Comparison of ENCODE assay signal across 20 cellular contexts in the genomic region with DNA sequence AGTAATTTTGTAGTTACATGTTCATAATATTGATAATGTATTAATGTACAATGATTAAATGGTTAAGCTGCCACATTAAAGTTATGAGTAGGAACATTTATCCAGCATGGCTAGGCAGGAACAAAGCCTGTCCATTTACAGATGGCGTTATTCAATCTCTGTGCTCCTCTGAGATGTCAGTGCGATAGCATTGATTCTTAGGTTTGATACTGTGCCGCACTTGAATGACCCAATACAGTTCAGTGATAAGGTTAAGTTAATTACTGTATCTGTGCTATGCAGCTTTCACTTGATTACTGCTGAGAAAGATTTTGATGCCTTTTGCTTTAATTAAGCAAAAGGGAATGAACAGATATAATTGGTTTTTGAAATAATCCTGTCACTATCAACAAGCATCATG.
"Had no signal": no experiment of that assay in that cellular context is flagged by ENCODE, and none has a peak within 500 bp of the region (broad histone marks: within the 10 kb centered on the region; RNA-seq: fewer than 3 reads in every experiment).

No MANE protein-coding gene starts in this region.

- H3K9me3 Mint-ChIP-seq: mesothelial cell of epicardium, naive B cell had no signal

- H3K27ac Mint-ChIP-seq: mesothelial cell of epicardium had no signal

- H3K4me1 ChIP-seq: esophagus muscularis mucosa, foreskin keratinocyte, heart right ventricle, left lung, lower lobe of right lung had no signal

- H3K4me3 ChIP-seq: coronary artery, dorsolateral prefrontal cortex, esophagus muscularis mucosa, gastrocnemius medialis, heart right ventricle, left lung, lower lobe of right lung, mucosa of descending colon had no signal

- H3K36me3 ChIP-seq: esophagus muscularis mucosa, gastrocnemius medialis had no signal

- H3K4me3 Mint-ChIP-seq: mesothelial cell of epicardium, naive B cell had no signal

- H3K27me3 Mint-ChIP-seq: naive B cell had no signal

- H3K4me1 Mint-ChIP-seq: mesothelial cell of epicardium had no signal

- H3K27ac ChIP-seq: coronary artery, dorsolateral prefrontal cortex, esophagus muscularis mucosa, foreskin keratinocyte, gastrocnemius medialis, heart right ventricle, left lung, lower lobe of right lung had no signal

- H3K9me3 ChIP-seq: esophagus muscularis mucosa, gastrocnemius medialis, heart right ventricle, left lung, lower lobe of right lung, mucosa of descending colon had no signal

- H3K27me3 ChIP-seq: dorsolateral prefrontal cortex, esophagus muscularis mucosa, foreskin keratinocyte, gastrocnemius medialis, heart right ventricle, left lung had no signal

- DNase-seq: dermis blood vessel endothelial cell; dorsolateral prefrontal cortex; effector CD4-positive, alpha-beta T cell; effector memory CD4-positive, alpha-beta T cell; foreskin keratinocyte; gastrocnemius medialis; glutamatergic neuron; head of caudate nucleus; heart right ventricle; hippocampal formation; left cardiac atrium; left lung; left ventricle myocardium superior; lower lobe of right lung; mesenchymal stem cell; mucosa of descending colon; naive B cell had no signal

- ATAC-seq: foreskin keratinocyte, gastrocnemius medialis, heart right ventricle, left cardiac atrium, left lung, left ventricle myocardium superior, lower lobe of right lung, mucosa of descending colon had no signal
